28 cellular contexts compared by ENCODE assay signal in the genomic region with DNA sequence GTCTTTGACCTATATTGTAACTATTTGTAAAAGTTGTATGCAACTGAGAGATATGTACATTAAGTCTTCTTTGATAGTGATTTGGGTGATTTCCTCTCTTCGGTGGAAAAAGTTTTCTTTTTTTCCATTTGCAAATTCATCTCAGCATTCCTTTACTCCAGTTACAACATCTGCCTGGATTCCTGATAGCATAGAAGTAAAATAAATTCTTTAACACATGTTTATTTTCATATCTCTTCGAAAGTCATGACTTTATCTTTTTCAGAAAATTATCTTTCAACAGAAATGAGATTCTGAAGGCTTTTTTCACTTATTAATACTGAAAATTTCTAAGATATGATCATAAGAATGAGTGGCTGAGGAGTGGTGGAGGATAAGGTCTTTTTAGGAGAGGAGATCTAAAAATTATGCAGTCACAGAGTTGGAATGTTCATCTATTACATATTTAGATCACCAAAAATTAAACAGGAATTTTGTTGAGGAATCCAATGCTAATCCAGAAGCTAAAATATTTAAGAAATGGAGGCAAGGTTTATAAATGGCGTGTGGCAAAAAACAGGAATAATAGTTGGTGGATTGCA.
"Had no signal": no experiment of that assay in that cellular context is flagged by ENCODE, and none has a peak within 500 bp of the region (broad histone marks: within the 10 kb centered on the region; RNA-seq: fewer than 3 reads in every experiment).

No MANE protein-coding gene starts in this region.

- H3K27me3 Mint-ChIP-seq: activated CD4-positive, alpha-beta memory T cell treated with anti-CD3 and anti-CD28 coated beads for 36 hours; activated CD4-positive, alpha-beta T cell treated with anti-CD3 and anti-CD28 coated beads for 36 hours; activated CD4-positive, alpha-beta T cell treated with anti-CD3 and anti-CD28 coated beads, Interleukin-2, amount 10 ng/mL, durations not matched to agents 24 days and 14 days; activated CD8-positive, alpha-beta memory T cell treated with anti-CD3 and anti-CD28 coated beads, Interleukin-2, amount 10 ng/mL, durations not matched to agents 7 days and 5 days; activated naive CD4-positive, alpha-beta T cell treated with anti-CD3 and anti-CD28 coated beads, Interleukin-2, amount 10 ng/mL, durations not matched to agents 7 days and 5 days; activated naive CD8-positive, alpha-beta T cell treated with anti-CD3 and anti-CD28 coated beads, Interleukin-2, amount 10 ng/mL, durations not matched to agents 7 days and 5 days; central memory CD8-positive, alpha-beta T cell had no signal

- H3K27ac Mint-ChIP-seq: activated CD4-positive, alpha-beta memory T cell treated with anti-CD3 and anti-CD28 coated beads for 36 hours; activated CD4-positive, alpha-beta T cell treated with anti-CD3 and anti-CD28 coated beads for 36 hours; activated CD4-positive, alpha-beta T cell treated with anti-CD3 and anti-CD28 coated beads, Interleukin-2, amount 10 ng/mL, durations not matched to agents 24 days and 14 days; activated CD8-positive, alpha-beta memory T cell treated with anti-CD3 and anti-CD28 coated beads, Interleukin-2, amount 10 ng/mL, durations not matched to agents 7 days and 5 days; activated CD8-positive, alpha-beta T cell treated with anti-CD3 and anti-CD28 coated beads, Interleukin-2, amount 10 ng/mL, durations not matched to agents 7 days and 5 days; activated naive CD4-positive, alpha-beta T cell treated with anti-CD3 and anti-CD28 coated beads, Interleukin-2, amount 10 ng/mL, durations not matched to agents 7 days and 5 days; activated naive CD4-positive, alpha-beta T cell treated with anti-CD3 and anti-CD28 coated beads, Interleukin-2, amount 50 U/mL, for 72 hours; activated naive CD8-positive, alpha-beta T cell treated with anti-CD3 and anti-CD28 coated beads, Interleukin-2, amount 10 ng/mL, durations not matched to agents 7 days and 5 days; activated T-cell treated with anti-CD3 and anti-CD28 coated beads, Interleukin-2, amount 50 U/mL, for 24 hours; activated T-cell treated with anti-CD3 and anti-CD28 coated beads, Interleukin-2, amount 50 U/mL, for 72 hours had no signal

- H3K4me3 Mint-ChIP-seq: activated CD4-positive, alpha-beta memory T cell treated with anti-CD3 and anti-CD28 coated beads for 36 hours; activated CD4-positive, alpha-beta T cell treated with anti-CD3 and anti-CD28 coated beads for 36 hours; activated CD4-positive, alpha-beta T cell treated with anti-CD3 and anti-CD28 coated beads, Interleukin-2, amount 10 ng/mL, durations not matched to agents 24 days and 14 days; activated CD8-positive, alpha-beta memory T cell treated with anti-CD3 and anti-CD28 coated beads, Interleukin-2, amount 10 ng/mL, durations not matched to agents 7 days and 5 days; activated CD8-positive, alpha-beta T cell treated with anti-CD3 and anti-CD28 coated beads, Interleukin-2, amount 10 ng/mL, durations not matched to agents 7 days and 5 days; activated naive CD4-positive, alpha-beta T cell treated with anti-CD3 and anti-CD28 coated beads, Interleukin-2, amount 10 ng/mL, durations not matched to agents 7 days and 5 days; activated naive CD8-positive, alpha-beta T cell treated with anti-CD3 and anti-CD28 coated beads, Interleukin-2, amount 10 ng/mL, durations not matched to agents 7 days and 5 days; activated T-cell treated with anti-CD3 and anti-CD28 coated beads, Interleukin-2, amount 50 U/mL, for 24 hours; activated T-cell treated with anti-CD3 and anti-CD28 coated beads, Interleukin-2, amount 50 U/mL, for 72 hours; central memory CD8-positive, alpha-beta T cell had no signal

- H3K9me3 Mint-ChIP-seq: activated CD4-positive, alpha-beta memory T cell treated with anti-CD3 and anti-CD28 coated beads for 36 hours; activated CD4-positive, alpha-beta T cell treated with anti-CD3 and anti-CD28 coated beads, Interleukin-2, amount 10 ng/mL, durations not matched to agents 24 days and 14 days; activated naive CD4-positive, alpha-beta T cell treated with anti-CD3 and anti-CD28 coated beads, Interleukin-2, amount 10 ng/mL, durations not matched to agents 7 days and 5 days; activated naive CD8-positive, alpha-beta T cell treated with anti-CD3 and anti-CD28 coated beads, Interleukin-2, amount 10 ng/mL, durations not matched to agents 7 days and 5 days; activated T-cell treated with anti-CD3 and anti-CD28 coated beads, Interleukin-2, amount 50 U/mL, for 24 hours had no signal

- H3K27ac ChIP-seq: brain microvascular endothelial cell, epithelial cell of prostate, esophagus squamous epithelium, heart right ventricle, hepatocyte had no signal

- H3K36me3 Mint-ChIP-seq: activated CD4-positive, alpha-beta memory T cell treated with anti-CD3 and anti-CD28 coated beads for 36 hours; activated CD8-positive, alpha-beta memory T cell treated with anti-CD3 and anti-CD28 coated beads, Interleukin-2, amount 10 ng/mL, durations not matched to agents 7 days and 5 days; activated naive CD4-positive, alpha-beta T cell treated with anti-CD3 and anti-CD28 coated beads, Interleukin-2, amount 10 ng/mL, durations not matched to agents 7 days and 5 days; activated naive CD4-positive, alpha-beta T cell treated with anti-CD3 and anti-CD28 coated beads, Interleukin-2, amount 50 U/mL, for 72 hours; activated naive CD8-positive, alpha-beta T cell treated with anti-CD3 and anti-CD28 coated beads, Interleukin-2, amount 10 ng/mL, durations not matched to agents 7 days and 5 days had no signal

- ATAC-seq: activated CD4-positive, alpha-beta T cell treated with anti-CD3 and anti-CD28 coated beads for 36 hours; activated CD8-positive, alpha-beta memory T cell treated with anti-CD3 and anti-CD28 coated beads, Interleukin-2, amount 10 ng/mL, durations not matched to agents 7 days and 5 days; activated CD8-positive, alpha-beta T cell treated with anti-CD3 and anti-CD28 coated beads, Interleukin-2, amount 10 ng/mL, durations not matched to agents 7 days and 5 days; activated naive CD4-positive, alpha-beta T cell treated with anti-CD3 and anti-CD28 coated beads, Interleukin-2, amount 50 U/mL, for 72 hours; activated T-cell treated with anti-CD3 and anti-CD28 coated beads, Interleukin-2, amount 50 U/mL, for 72 hours; heart right ventricle had no signal

- H3K27me3 ChIP-seq: brain microvascular endothelial cell, esophagus squamous epithelium, heart right ventricle, hepatocyte had no signal

- H3K4me1 ChIP-seq: esophagus squamous epithelium, heart right ventricle had no signal

- H3K4me2 ChIP-seq: hepatocyte had no signal

- H3K36me3 ChIP-seq: brain microvascular endothelial cell, esophagus squamous epithelium, heart right ventricle had no signal

- H3K9me3 ChIP-seq: esophagus squamous epithelium had no signal

- H3K4me3 ChIP-seq: esophagus squamous epithelium, heart right ventricle, hepatocyte had no signal

- H3K4me1 Mint-ChIP-seq: activated CD4-positive, alpha-beta T cell treated with anti-CD3 and anti-CD28 coated beads for 36 hours; activated CD4-positive, alpha-beta T cell treated with anti-CD3 and anti-CD28 coated beads, Interleukin-2, amount 10 ng/mL, durations not matched to agents 24 days and 14 days; activated CD8-positive, alpha-beta memory T cell treated with anti-CD3 and anti-CD28 coated beads, Interleukin-2, amount 10 ng/mL, durations not matched to agents 7 days and 5 days; activated naive CD4-positive, alpha-beta T cell treated with anti-CD3 and anti-CD28 coated beads, Interleukin-2, amount 10 ng/mL, durations not matched to agents 7 days and 5 days; activated naive CD8-positive, alpha-beta T cell treated with anti-CD3 and anti-CD28 coated beads, Interleukin-2, amount 10 ng/mL, durations not matched to agents 7 days and 5 days; central memory CD8-positive, alpha-beta T cell had no signal

- H3K79me2 ChIP-seq: hepatocyte had no signal

- H2AFZ ChIP-seq: hepatocyte had no signal

- DNase-seq: activated CD4-positive, alpha-beta memory T cell treated with anti-CD3 and anti-CD28 coated beads for 36 hours; activated CD4-positive, alpha-beta T cell treated with anti-CD3 and anti-CD28 coated beads for 36 hours; activated CD4-positive, alpha-beta T cell treated with anti-CD3 and anti-CD28 coated beads, Interleukin-2, amount 10 ng/mL, durations not matched to agents 24 days and 14 days; activated CD4-positive, CD25-positive, alpha-beta regulatory T cell; activated CD4-positive, CD25-positive, alpha-beta regulatory T cell treated with anti-CD3 and anti-CD28 coated beads, Interleukin-2, amount 50 U/mL, for 72 hours; activated CD8-positive, alpha-beta memory T cell treated with anti-CD3 and anti-CD28 coated beads, Interleukin-2, amount 10 ng/mL, durations not matched to agents 7 days and 5 days; activated CD8-positive, alpha-beta memory T cell treated with anti-CD3 and anti-CD28 coated beads, Interleukin-2, amount 50 U/mL, for 48 hours; activated CD8-positive, alpha-beta T cell treated with anti-CD3 and anti-CD28 coated beads, Interleukin-2, amount 10 ng/mL, durations not matched to agents 7 days and 5 days; activated gamma-delta T cell; activated naive CD4-positive, alpha-beta T cell; activated naive CD4-positive, alpha-beta T cell treated with anti-CD3 and anti-CD28 coated beads, Interleukin-2, amount 10 ng/mL, durations not matched to agents 7 days and 5 days; activated naive CD8-positive, alpha-beta T cell treated with anti-CD3 and anti-CD28 coated beads, Interleukin-2, amount 10 ng/mL, durations not matched to agents 7 days and 5 days; activated T-cell treated with anti-CD3 and anti-CD28 coated beads for 4 hours; activated T-cell treated with anti-CD3 and anti-CD28 coated beads, Interleukin-2, amount 50 U/mL, for 24 hours; activated T-cell treated with anti-CD3 and anti-CD28 coated beads, Interleukin-2, amount 50 U/mL, for 72 hours; amniotic stem cell; anterior cingulate cortex; brain microvascular endothelial cell; cortex of kidney; effector CD8-positive, alpha-beta T cell; esophagus squamous epithelium; foreskin melanocyte; heart right ventricle; T-helper 2 cell had no signal
